In genomic region chr5:84480873-84481637, GRCh38 we compare ENCODE assay signal across 17 cellular contexts.
DNase-seq lines count a peak whose midpoint lies in the region; ATAC-seq, FAIRE-seq and TF ChIP-seq lines count a peak whose summit lies in the region.
"Had no signal": no experiment of that assay in that cellular context is flagged by ENCODE, and none has a peak within 500 bp of the region (broad histone marks: within the 10 kb centered on the region; RNA-seq: fewer than 3 reads in every experiment).

No MANE protein-coding gene starts in this region.

- H4K20me1 ChIP-seq in H1 (replicated peaks in 1 of 2; ENCODE audit: control insufficient read depth in 1 of 2, insufficient read depth in 2 of 2, low read length in 2 of 2): no peaks in the 10 kb centered on the region

- H4K91ac ChIP-seq in H1 (replicated peaks; ENCODE audit: insufficient read length, low read length): no peak overlapping the region

- H2BK120ac ChIP-seq in H1 (replicated peaks; ENCODE audit: low read depth, low read length): no peak overlapping the region

- H3K9ac ChIP-seq in NT2/D1 (ENCODE audit: insufficient read length, low read depth) (no peak overlapping the region), H1 (replicated peaks in 1 of 4; ENCODE audit: extremely low read depth in 1 of 4, low read depth in 3 of 4, low read length in 3 of 4) (no peak overlapping the region), iPS-18a (ENCODE audit: low read length) (no peak overlapping the region)
- H3K9ac ChIP-seq: SK-N-SH had no signal

- H3K36me3 ChIP-seq in NT2/D1 (ENCODE audit: insufficient read depth, insufficient read length, low read length): no peaks in the 10 kb centered on the region
- H3K36me3 ChIP-seq in H1 (ENCODE audit: control insufficient read depth in 2 of 4, insufficient read depth in 4 of 4, low read length in 3 of 4): peaks cover 0 to 3% (median 0%) of the 10 kb centered on the region in 4 experiments; a peak in 1 of 8 replicates
- H3K36me3 ChIP-seq in iPS-18a (ENCODE audit: control insufficient read depth, low read depth, low read length): no peaks in the 10 kb centered on the region
- H3K36me3 ChIP-seq: Peyer's patch had no signal

- H3K4me2 ChIP-seq in H1 (ENCODE audit: insufficient read depth in 1 of 2, low read depth in 2 of 2, low read length in 2 of 2): peak overlapping the region; percentile 34 to 71
- H3K4me2 ChIP-seq: SK-N-SH had no signal

- no peaks in the 10 kb centered on the region for H3K36me3 Mint-ChIP-seq in endothelial cell (ENCODE audit: low read depth, unreplicated experiment)

- peak; percentile 27 to 93 for TF ChIP-seq EP300 in H1 (IDR thresholded peaks at IDR 0.05; ENCODE audit: borderline replicate concordance in 1 of 2, low read depth in 2 of 2, low read length in 2 of 2)

- H2BK20ac ChIP-seq in H1 (ENCODE audit: low read length): no peak overlapping the region; the same call in 1 of the 2 replicates

- TF ChIP-seq RAD21 in H1 (IDR thresholded peaks at IDR 0.05 in 1 of 2, conservative IDR thresholded peaks at IDR 0.05 in 1 of 2; ENCODE audit: low read depth in 2 of 2, low read length in 2 of 2): no peak

- no peak overlapping the region; the same call in 1 of the 2 replicates for H2BK12ac ChIP-seq in H1 (ENCODE audit: low read depth, low read length)

- H3K9me3 ChIP-seq in NT2/D1 (ENCODE audit: insufficient read depth, low read length): no peaks in the 10 kb centered on the region
- H3K9me3 ChIP-seq in H1 (ENCODE audit: insufficient read depth in 2 of 2, low read depth in 1 of 2, low read length in 1 of 2): no peaks in the 10 kb centered on the region
- H3K9me3 ChIP-seq in iPS-18a (ENCODE audit: control insufficient read depth, low read depth, low read length): no peaks in the 10 kb centered on the region
- H3K9me3 ChIP-seq: Peyer's patch, SK-N-SH had no signal

- peak; percentile 93 for FAIRE-seq in H1 (lab: Jason Lieb, UNC)
- FAIRE-seq: H54 had no signal

- no peak overlapping the region for H3K14ac ChIP-seq in H1 (ENCODE audit: insufficient read length)

- H3K4me1 ChIP-seq in NT2/D1 (ENCODE audit: insufficient read depth, insufficient read length) (no peaks in the 10 kb centered on the region), H1 (replicated peaks in 1 of 4; ENCODE audit: control insufficient read depth in 3 of 4, insufficient read depth in 4 of 4, low read length in 3 of 4) (peaks cover 3 to 11% (median 6%) of the 10 kb centered on the region in 4 experiments; a peak in 6 of 7 replicates), iPS-18a (ENCODE audit: control insufficient read depth, low read depth, low read length) (peaks cover 39% of the 10 kb centered on the region)
- H3K4me1 ChIP-seq: Peyer's patch had no signal

- no peak overlapping the region for H2AK5ac ChIP-seq in H1 (ENCODE audit: low read depth, low read length)

- no peak overlapping the region for H3K4me3 Mint-ChIP-seq in endothelial cell (ENCODE audit: unreplicated experiment)

- H3K27ac ChIP-seq in H1 (ENCODE audit: low read depth, low read length) (no peak overlapping the region), iPS-18a (ENCODE audit: low read length) (peak overlapping the region; percentile 81)
- H3K27ac ChIP-seq: Peyer's patch had no signal

- H4K5ac ChIP-seq in H1 (ENCODE audit: insufficient read length, low read depth, low read length): peak overlapping the region; percentile 97

- H3K56ac ChIP-seq in H1 (replicated peaks; ENCODE audit: insufficient read length, low read depth, low read length): no peak overlapping the region

- no peaks in the 10 kb centered on the region for H3K79me2 ChIP-seq in H1 (ENCODE audit: control insufficient read depth in 1 of 2, insufficient read depth in 2 of 2, low read length in 2 of 2)

- peak overlapping the region; percentile 63; the same call in 1 of the 2 replicates for H2BK5ac ChIP-seq in H1 (ENCODE audit: low read depth, low read length)

- POLR2A ChIA-PET in H1 (lab: Charles Lee; ENCODE audit: partially characterized antibody): interaction anchor here (1.1 to 1.4 kb wide), 2 partner anchors 10 to 97 kb away, joined by 3 to 9 read pairs; partner anchors contain the start of gene EDIL3

- H3K4me3 ChIP-seq in NT2/D1 (ENCODE audit: insufficient read length, low read depth): no peak overlapping the region
- peak overlapping the region in 1 of 4 experiments; percentile 45; a peak in 2 of 8 replicates for H3K4me3 ChIP-seq in H1 (ENCODE audit: extremely low read depth in 1 of 4, insufficient read depth in 2 of 4, low read depth in 3 of 4, low read length in 4 of 4)
- H3K4me3 ChIP-seq in iPS-18a (ENCODE audit: low read length): peak overlapping the region; percentile 53
- H3K4me3 ChIP-seq: Peyer's patch had no signal

- H3K27ac Mint-ChIP-seq in endothelial cell (ENCODE audit: unreplicated experiment): no peak overlapping the region

- H3K23ac ChIP-seq in H1 (ENCODE audit: insufficient read length): no peak overlapping the region

- ATAC-seq in HG03108 (IDR thresholded peaks at IDR 0.05; ENCODE audit: unreplicated experiment): no peak

- no peaks in the 10 kb centered on the region for H3K4me1 Mint-ChIP-seq in endothelial cell (ENCODE audit: unreplicated experiment)

- H2BK15ac ChIP-seq in H1 (ENCODE audit: low read length): no peak overlapping the region

- no peaks in the 10 kb centered on the region for H3K27me3 ChIP-seq in NT2/D1 (ENCODE audit: insufficient read depth, insufficient read length)
- H3K27me3 ChIP-seq in H1 (replicated peaks in 1 of 4; ENCODE audit: control insufficient read depth in 3 of 4, extremely low read depth in 1 of 4, insufficient read depth in 3 of 4, low read length in 3 of 4): no peaks in the 10 kb centered on the region
- no peaks in the 10 kb centered on the region for H3K27me3 ChIP-seq in iPS-18a (ENCODE audit: control insufficient read depth, insufficient read depth, low read length)
- H3K27me3 ChIP-seq: Peyer's patch had no signal

- H3K18ac ChIP-seq in H1 (ENCODE audit: extremely low read depth, low read length): no peak overlapping the region

- no peaks in the 10 kb centered on the region for H3K9me3 Mint-ChIP-seq in endothelial cell (ENCODE audit: unreplicated experiment)

- no peaks in the 10 kb centered on the region for H3K23me2 ChIP-seq in H1 (ENCODE audit: low read depth, low read length)

- in situ Hi-C loops in KBM-7 (cut with MboI; ENCODE audit: low pct_unique_long_range_greater_than_20kb, low sequenced_read_pairs): no loop called here

- no peak overlapping the region for H3K4ac ChIP-seq in H1 (replicated peaks; ENCODE audit: insufficient read length, low read depth, low read length)

- TF ChIP-seq POLR2A in H1 (IDR thresholded peaks at IDR 0.05; ENCODE audit: control extremely low read depth in 1 of 2, low read depth in 2 of 2, low read length in 2 of 2): no peak

- no peak overlapping the region for H4K8ac ChIP-seq in H1 (ENCODE audit: extremely low read depth, insufficient read depth, low read length)

- 3% methylated on average over 5 of the region's 5 CpGs; no CpG with 5 or more reads in 1 of the 2 experiments for WGBS in H1 (ENCODE audit: extremely low coverage in 1 of 2, insufficient coverage in 1 of 2, insufficient read length in 1 of 2, insufficient replicate concordance in 2 of 2, low coverage in 1 of 2, low lambda C conversion rate in 2 of 2, missing lambda C conversion rate in 1 of 2), 2 experiments

- H3K79me1 ChIP-seq in H1 (ENCODE audit: low read depth, low read length): no peaks in the 10 kb centered on the region

- CTCF ChIA-PET in H1 (lab: Charles Lee; ENCODE audit: partially characterized antibody): no interaction called here

- H3K27me3 Mint-ChIP-seq in endothelial cell (ENCODE audit: unreplicated experiment): no peaks in the 10 kb centered on the region

- no peak overlapping the region for H2AFZ ChIP-seq in H1 (ENCODE audit: low read length)

- DNase-seq in NT2/D1 (ENCODE audit: low read depth, low spot score) (peak; percentile 16), H1 (ENCODE audit: low read depth in 1 of 2, low spot score in 2 of 2) (peak in 1 of 2 experiments; percentile 13), endothelial cell (ENCODE audit: low spot score) (no peak), KBM-7 (no peak), NCI-H1417 (lab: John Stamatoyannopoulos, UW) (no peak)
- DNase-seq: COR-L47, KG1, NCI-H146, NCI-H2081 treated with DMSO at 0.1 percent for 48 hours, NCI-H510A treated with DMSO at 0.1 percent for 48 hours, NCI-H82, Peyer's patch, Right ventricle myocardium superior, SK-N-SH had no signal

- no peak for TF ChIP-seq CTCF in H1 (IDR thresholded peaks at IDR 0.05; ENCODE audit: control extremely low read depth in 1 of 3, insufficient read depth in 1 of 3, low read depth in 1 of 3, low read length in 3 of 3)
- no peak for TF ChIP-seq CTCF in endothelial cell (IDR thresholded peaks at IDR 0.05; ENCODE audit: unreplicated experiment)

TF ChIP-seq in H1, 55 proteins besides CTCF, POLR2A, EP300 and RAD21 (continues in another document):
- no peak for TF ChIP-seq CBX5 (IDR thresholded peaks at IDR 0.05; ENCODE audit: low read depth, low read length)
- no peak for TF ChIP-seq FOSL1 (IDR thresholded peaks at IDR 0.05; ENCODE audit: insufficient read depth, low read depth, low read length)
- TF ChIP-seq RFX5 (IDR thresholded peaks at IDR 0.05; ENCODE audit: borderline replicate concordance, low read depth, low read length): no peak
- TF ChIP-seq SIN3A (conservative IDR thresholded peaks at IDR 0.05 in 1 of 2, IDR thresholded peaks at IDR 0.05 in 1 of 2; ENCODE audit: low read depth in 1 of 2, low read length in 2 of 2): no peak
- no peak for TF ChIP-seq JUN (IDR thresholded peaks at IDR 0.05; ENCODE audit: low read depth, low read length)
- TF ChIP-seq POLR2AphosphoS5 (IDR thresholded peaks at IDR 0.05; ENCODE audit: low read depth, low read length): no peak
- no peak for TF ChIP-seq RBBP5 (IDR thresholded peaks at IDR 0.05; ENCODE audit: borderline replicate concordance, low read depth, low read length)
- TF ChIP-seq, protein P1, sequence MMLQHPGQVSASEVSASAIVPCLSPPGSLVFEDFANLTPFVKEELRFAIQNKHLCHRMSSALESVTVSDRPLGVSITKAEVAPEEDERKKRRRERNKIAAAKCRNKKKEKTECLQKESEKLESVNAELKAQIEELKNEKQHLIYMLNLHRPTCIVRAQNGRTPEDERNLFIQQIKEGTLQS (IDR thresholded peaks at IDR 0.05; ENCODE audit: insufficient read depth, low read depth, low read length): no peak
- TF ChIP-seq SRF (IDR thresholded peaks at IDR 0.05; ENCODE audit: low read depth, low read length): no peak
- peak; percentile 87 for TF ChIP-seq POU5F1 (IDR thresholded peaks at IDR 0.05; ENCODE audit: low read depth, low read length)
- TF ChIP-seq EZH2 (IDR thresholded peaks at IDR 0.05; ENCODE audit: low read depth, low read length, severe bottlenecking): no peak
- no peak for TF ChIP-seq HDAC6 (IDR thresholded peaks at IDR 0.05; ENCODE audit: low read depth, low read length)
- no peak for TF ChIP-seq EGR1 (IDR thresholded peaks at IDR 0.05; ENCODE audit: borderline replicate concordance, low read depth, low read length)
- no peak for TF ChIP-seq CTBP2 (IDR thresholded peaks at IDR 0.05; ENCODE audit: borderline replicate concordance, insufficient read depth, insufficient read length, low read length)
- TF ChIP-seq BCL11A (IDR thresholded peaks at IDR 0.05; ENCODE audit: low read depth in 2 of 2, low read length in 2 of 2): peak; percentile 72 to 80
